Comparison of ENCODE assay signal across 14 cellular contexts in the genomic region with DNA sequence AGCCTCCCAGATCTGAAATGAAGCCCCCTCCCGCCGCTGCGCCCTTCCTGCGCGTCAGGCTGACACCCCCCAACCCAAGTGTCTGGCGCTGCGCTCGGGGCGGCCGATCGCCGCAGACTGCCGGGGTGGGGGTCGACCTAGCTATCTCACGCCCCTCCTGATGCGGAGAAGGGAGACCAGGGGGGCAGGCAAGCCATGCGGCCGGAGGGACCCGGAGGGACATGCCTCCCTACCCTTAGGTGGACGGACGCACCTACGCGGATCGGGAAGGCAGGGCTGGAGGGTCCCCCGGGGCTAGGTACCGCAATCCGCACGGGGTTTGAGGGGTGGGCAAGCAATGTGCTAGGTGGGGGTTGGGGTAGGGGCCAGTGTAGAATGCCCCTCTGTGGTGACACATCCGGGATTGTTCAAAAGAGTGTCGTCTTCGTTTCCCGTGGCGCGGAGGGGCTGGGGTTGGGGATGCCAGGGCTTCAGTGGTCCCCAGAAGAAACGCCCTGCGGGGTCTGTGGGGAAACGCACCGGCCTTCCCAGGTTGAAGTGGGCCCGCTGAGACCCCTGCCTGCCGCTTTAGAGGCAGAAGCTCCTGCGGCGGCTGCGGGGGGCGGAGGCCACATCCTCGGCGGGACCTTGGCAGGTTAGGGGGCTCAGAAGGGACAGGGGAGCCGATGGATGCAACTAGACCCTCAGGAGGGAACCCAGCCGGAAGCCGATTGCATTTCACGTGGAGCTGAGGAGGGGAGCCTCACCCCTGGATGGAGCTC. TPM values are rescaled to one million over a fixed set of nuclear protein-coding genes. Genes with fewer than 3 reads are reported as not detected.
A peak's percentile ranks its signal among the peaks of the same experiment; 100 is the strongest.
DNase-seq lines count a peak whose midpoint lies in the region; ATAC-seq and TF ChIP-seq lines count a peak whose summit lies in the region.
"Had no signal": no experiment of that assay in that cellular context is flagged by ENCODE, and none has a peak within 500 bp of the region (broad histone marks: within the 10 kb centered on the region; RNA-seq: fewer than 3 reads in every experiment).

No MANE protein-coding gene starts in this region.

- WGBS in esophagus muscularis mucosa: 2% methylated on average over 25 of the region's 50 CpGs
- 2% methylated on average over 29 of the region's 50 CpGs for WGBS in right lobe of liver (ENCODE audit: insufficient coverage, low coverage, low lambda C conversion rate, missing lambda C conversion rate)

- TF ChIP-seq RAD21 in neural cell (conservative IDR thresholded peaks at IDR 0.05): peak; percentile 9

- H3K4me1 ChIP-seq in breast epithelium: no peaks in the 10 kb centered on the region
- peaks cover 4 to 21% (median 16%) of the 10 kb centered on the region in 4 donors for H3K4me1 ChIP-seq in esophagus muscularis mucosa
- H3K4me1 ChIP-seq in upper lobe of right lung: peaks cover 3% of the 10 kb centered on the region
- no peaks in the 10 kb centered on the region for H3K4me1 ChIP-seq in right lobe of liver

- H3K9me3 Mint-ChIP-seq in MCF 10A (ENCODE audit: unreplicated experiment): no peaks in the 10 kb centered on the region
- no peaks in the 10 kb centered on the region for H3K9me3 Mint-ChIP-seq in stimulated activated effector memory CD8-positive, alpha-beta T cell treated with anti-CD3 and anti-CD28 coated beads, Interleukin-12 subunit alpha, Interleukin-12 subunit beta, amount 100 ng/mL, for 72 hours
- H3K9me3 Mint-ChIP-seq in CD4-positive, alpha-beta T cell: no peaks in the 10 kb centered on the region

- peaks cover under 1% of the 10 kb centered on the region for H3F3A ChIP-seq in neural cell (ENCODE audit: insufficient read depth, low read length, poor library complexity, severe bottlenecking)

- H2AFZ ChIP-seq in neural cell (ENCODE audit: low read depth, low read length): peak overlapping the region; percentile 14
- H2AFZ ChIP-seq: PC-9 had no signal

- ATAC-seq in upper lobe of right lung (no peak), right lobe of liver (no peak)
- ATAC-seq in stimulated activated effector memory CD8-positive, alpha-beta T cell treated with anti-CD3 and anti-CD28 coated beads, Interleukin-12 subunit alpha, Interleukin-12 subunit beta, amount 100 ng/mL, for 72 hours: no peak
- ATAC-seq in CD4-positive, alpha-beta T cell (ENCODE audit: poor library complexity): no peak

- no peak for TF ChIP-seq EP300 in esophagus muscularis mucosa (IDR thresholded peaks at IDR 0.05)
- no peak for TF ChIP-seq EP300 in neural cell (conservative IDR thresholded peaks at IDR 0.05; ENCODE audit: poor library complexity, severe bottlenecking)

- TF ChIP-seq POLR2A in breast epithelium (IDR thresholded peaks at IDR 0.05): no peak
- TF ChIP-seq POLR2A in esophagus muscularis mucosa (IDR thresholded peaks at IDR 0.05; ENCODE audit: low read depth): no peak
- no peak for TF ChIP-seq POLR2A in right lobe of liver (IDR thresholded peaks at IDR 0.05)

- intact Hi-C loops in breast epithelium (cut with DNase I; ENCODE audit: low total_unique reads) (no loop called here), MCF 10A (cut with micrococcal nuclease) (no loop called here), esophagus muscularis mucosa (cut with DNase I) (no loop called here), upper lobe of right lung (cut with DNase I) (no loop called here), right lobe of liver (cut with DNase I) (no loop called here)
- intact Hi-C loops in CD4-positive, alpha-beta T cell (cut with DNase I, micrococcal nuclease): no loop called here

- no peaks in the 10 kb centered on the region for H3K36me3 ChIP-seq in breast epithelium
- H3K36me3 ChIP-seq in esophagus muscularis mucosa: no peaks in the 10 kb centered on the region
- H3K36me3 ChIP-seq in neural cell (ENCODE audit: insufficient read depth, low read length): no peaks in the 10 kb centered on the region
- H3K36me3 ChIP-seq in upper lobe of right lung: no peaks in the 10 kb centered on the region
- H3K36me3 ChIP-seq in right lobe of liver: no peaks in the 10 kb centered on the region

- H3K9me3 ChIP-seq in breast epithelium (no peaks in the 10 kb centered on the region), esophagus muscularis mucosa (no peaks in the 10 kb centered on the region), neural cell (ENCODE audit: low read length) (no peaks in the 10 kb centered on the region), upper lobe of right lung (no peaks in the 10 kb centered on the region), right lobe of liver (no peaks in the 10 kb centered on the region)
- no peaks in the 10 kb centered on the region for H3K9me3 ChIP-seq in CD4-positive, alpha-beta T cell (ENCODE audit: control insufficient read depth, low read length)

- POLR2A ChIA-PET in MCF 10A (lab: Yijun Ruan, JAX): no interaction called here
- POLR2A ChIA-PET in CD4-positive, alpha-beta T cell (lab: Charles Lee): no interaction called here

- no peaks in the 10 kb centered on the region for H3K36me3 Mint-ChIP-seq in MCF 10A (ENCODE audit: insufficient read depth, unreplicated experiment)
- no peaks in the 10 kb centered on the region for H3K36me3 Mint-ChIP-seq in stimulated activated effector memory CD8-positive, alpha-beta T cell treated with anti-CD3 and anti-CD28 coated beads, Interleukin-12 subunit alpha, Interleukin-12 subunit beta, amount 100 ng/mL, for 72 hours
- no peaks in the 10 kb centered on the region for H3K36me3 Mint-ChIP-seq in CD4-positive, alpha-beta T cell (ENCODE audit: low read depth)

- no peaks in the 10 kb centered on the region for H4K20me1 ChIP-seq in neural cell (ENCODE audit: insufficient read depth)

- CTCF ChIA-PET in MCF 10A (lab: Yijun Ruan, JAX): interaction anchor here (1.0 kb wide), 1 partner anchor 73 kb away, joined by 3 read pairs; no protein-coding TSS in a partner anchor
- CTCF ChIA-PET in CD4-positive, alpha-beta T cell (lab: Charles Lee): no interaction called here

- peaks cover 71% of the 10 kb centered on the region for H3K27me3 Mint-ChIP-seq in MCF 10A (ENCODE audit: insufficient read depth, unreplicated experiment)
- peaks cover 52% of the 10 kb centered on the region for H3K27me3 Mint-ChIP-seq in CD4-positive, alpha-beta T cell

- H3K4me2 ChIP-seq in neural cell (ENCODE audit: low read length): peak overlapping the region; percentile 68
- H3K4me2 ChIP-seq: KMS-11, PC-9 had no signal

- H3K4me1 Mint-ChIP-seq in MCF 10A (ENCODE audit: insufficient read depth, unreplicated experiment): no peaks in the 10 kb centered on the region
- no peaks in the 10 kb centered on the region for H3K4me1 Mint-ChIP-seq in stimulated activated effector memory CD8-positive, alpha-beta T cell treated with anti-CD3 and anti-CD28 coated beads, Interleukin-12 subunit alpha, Interleukin-12 subunit beta, amount 100 ng/mL, for 72 hours
- no peaks in the 10 kb centered on the region for H3K4me1 Mint-ChIP-seq in CD4-positive, alpha-beta T cell (ENCODE audit: low read depth)

- H3K27me3 ChIP-seq in breast epithelium (peaks cover 0 to 38% of the 10 kb centered on the region in 2 donors), esophagus muscularis mucosa (peaks cover 0 to 71% (median 13%) of the 10 kb centered on the region in 4 donors), neural cell (ENCODE audit: insufficient read depth, low read depth, low read length) (peaks cover 16% of the 10 kb centered on the region), upper lobe of right lung (peaks cover 29% of the 10 kb centered on the region), right lobe of liver (peaks cover 0 to 6% of the 10 kb centered on the region in 2 donors)
- H3K27me3 ChIP-seq in CD4-positive, alpha-beta T cell (ENCODE audit: control insufficient read depth, insufficient read depth, low read length): peaks cover 31% of the 10 kb centered on the region

- no peak overlapping the region for H3K4me3 Mint-ChIP-seq in MCF 10A (ENCODE audit: unreplicated experiment)
- no peak overlapping the region for H3K4me3 Mint-ChIP-seq in stimulated activated effector memory CD8-positive, alpha-beta T cell treated with anti-CD3 and anti-CD28 coated beads, Interleukin-12 subunit alpha, Interleukin-12 subunit beta, amount 100 ng/mL, for 72 hours
- no peak overlapping the region for H3K4me3 Mint-ChIP-seq in CD4-positive, alpha-beta T cell

- H3K27ac Mint-ChIP-seq in MCF 10A (ENCODE audit: low read depth, unreplicated experiment): no peak overlapping the region
- no peak overlapping the region for H3K27ac Mint-ChIP-seq in stimulated activated effector memory CD8-positive, alpha-beta T cell treated with anti-CD3 and anti-CD28 coated beads, Interleukin-12 subunit alpha, Interleukin-12 subunit beta, amount 100 ng/mL, for 72 hours
- H3K27ac Mint-ChIP-seq in CD4-positive, alpha-beta T cell: no peak overlapping the region

- BruUV-seq in MCF 10A (replicated peaks; lab: Mats Ljungman, UMichigan): no TSS peak

- H3K4me3 ChIP-seq in breast epithelium: peak overlapping the region; percentile 49 to 68 (median 50)
- H3K4me3 ChIP-seq in esophagus muscularis mucosa: peak overlapping the region; percentile 53 to 61 (median 54)
- H3K4me3 ChIP-seq in neural cell (ENCODE audit: low read length): peak overlapping the region; percentile 95
- peak overlapping the region; percentile 21 for H3K4me3 ChIP-seq in upper lobe of right lung
- no peak overlapping the region for H3K4me3 ChIP-seq in right lobe of liver
- H3K4me3 ChIP-seq: PC-9 had no signal

- H3K9me2 ChIP-seq in neural cell (ENCODE audit: insufficient read depth, low read length): no peaks in the 10 kb centered on the region

- TF ChIP-seq CTCF in breast epithelium (IDR thresholded peaks at IDR 0.05) (no peak), MCF 10A (IDR thresholded peaks at IDR 0.05; ENCODE audit: unreplicated experiment) (no peak), esophagus muscularis mucosa (IDR thresholded peaks at IDR 0.05) (no peak), neural cell (IDR thresholded peaks at IDR 0.05; ENCODE audit: poor library complexity, severe bottlenecking) (no peak), upper lobe of right lung (IDR thresholded peaks at IDR 0.05) (no peak), right lobe of liver (IDR thresholded peaks at IDR 0.05) (no peak)
- TF ChIP-seq CTCF in CD4-positive, alpha-beta T cell (IDR thresholded peaks at IDR 0.05): no peak

- no peak for DNase-seq in breast epithelium (ENCODE audit: low spot score in 2 of 2)
- no peak for DNase-seq in MCF 10A (ENCODE audit: unreplicated experiment)
- no peak for DNase-seq in esophagus muscularis mucosa (ENCODE audit: extremely low spot score)
- DNase-seq in upper lobe of right lung: no peak
- no peak for DNase-seq in right lobe of liver
- no peak for DNase-seq in stimulated activated effector memory CD8-positive, alpha-beta T cell treated with anti-CD3 and anti-CD28 coated beads, Interleukin-12 subunit alpha, Interleukin-12 subunit beta, amount 100 ng/mL, for 72 hours (ENCODE audit: low spot score in 2 of 2)
- DNase-seq in CD4-positive, alpha-beta T cell: no peak
- DNase-seq: ACHN; activated CD4-positive, alpha-beta T cell treated with anti-CD3 and anti-CD28 coated beads, Interleukin-2, amount 50 U/mL, for 48 hours; activated gamma-delta T cell treated with Interleukin-2 at 50 U/mL for 16 hours; PC-9 had no signal

- H3K79me2 ChIP-seq in neural cell (replicated peaks; ENCODE audit: insufficient read depth, low read length): no peaks in the 10 kb centered on the region

- H3K9ac ChIP-seq in neural cell (ENCODE audit: low read length): peak overlapping the region; percentile 74
- H3K9ac ChIP-seq: KMS-11 had no signal

- H3K27ac ChIP-seq in breast epithelium (no peak overlapping the region), esophagus muscularis mucosa (replicated peaks in 1 of 4) (peak overlapping the region in 3 of 4 donors; percentile 21 to 74 (median 56)), neural cell (ENCODE audit: low read length) (peak overlapping the region; percentile 12), upper lobe of right lung (no peak overlapping the region), right lobe of liver (no peak overlapping the region)
- no peak overlapping the region for H3K27ac ChIP-seq in CD4-positive, alpha-beta T cell (ENCODE audit: low read depth, low read length)
- H3K27ac ChIP-seq: KMS-11, PC-9 had no signal

RNA-seq across cellular contexts. Expression of a gene that starts 0.9 kb away (rescaled TPM):
- total RNA-seq in breast epithelium (10 to 100 TPM in 1 of 3 donors, 1 to 10 TPM in 2; 2.6 to 19.7 (median 4.1) TPM), MCF 10A (2022) (not detected in 2 replicates), esophagus muscularis mucosa (10 to 100 TPM; 10.2 to 35.3 (median 25.7) TPM), upper lobe of right lung (1.8 TPM), right lobe of liver (under 1 TPM; 0.05 to 0.37 (median 0.29) TPM)
- polyA plus RNA-seq in neural cell: 8.6 and 13.5 TPM in 2 replicates
- polyA minus RNA-seq in neural cell: 17.3 and 18.6 TPM in 2 replicates
- not detected for total RNA-seq in CD4-positive, alpha-beta T cell
- total RNA-seq: lung microvascular endothelial cell, PC-9 had no signal

Comparison
In these comparisons a context has a peak if more than half of its experiments do, and no peak if none do; other contexts are left out.
1. H3K27ac ChIP-seq: peak in esophagus muscularis mucosa (3 of 4) and neural cell (single experiment); none in breast epithelium (0 of 2), upper lobe of right lung (single experiment), right lobe of liver (0 of 3) and CD4-positive, alpha-beta T cell (single experiment).
2. H3K4me3 ChIP-seq: peak in breast epithelium (3 of 3), esophagus muscularis mucosa (4 of 4), neural cell (single experiment) and upper lobe of right lung (single experiment); none in right lobe of liver (0 of 3).